Comparison of ENCODE assay signal across 32 cellular contexts in the genomic region with DNA sequence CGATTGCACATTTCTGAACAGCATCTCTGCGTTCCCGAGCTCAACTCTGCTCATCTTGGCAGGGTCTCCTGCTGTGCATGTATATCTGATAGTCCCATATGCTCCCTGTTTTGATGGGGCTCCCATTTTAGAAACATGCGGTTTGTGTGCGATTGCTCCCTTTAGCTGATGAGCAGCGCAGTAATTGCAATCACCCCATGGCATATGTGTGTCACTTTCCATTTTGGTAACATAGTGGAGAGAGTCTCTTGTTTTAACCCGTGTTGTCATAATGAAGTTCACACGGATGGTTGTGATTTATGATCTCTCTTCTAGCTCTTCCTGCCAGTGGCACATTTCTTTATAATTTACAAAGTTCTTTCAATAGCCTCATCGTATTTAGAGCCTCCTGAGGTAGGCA.
A peak's percentile ranks its signal among the peaks of the same experiment; 100 is the strongest.
DNase-seq lines count a peak whose midpoint lies in the region; ATAC-seq, FAIRE-seq and TF ChIP-seq lines count a peak whose summit lies in the region.
"Had no signal": no experiment of that assay in that cellular context is flagged by ENCODE, and none has a peak within 500 bp of the region (broad histone marks: within the 10 kb centered on the region; RNA-seq: fewer than 3 reads in every experiment).

No MANE protein-coding gene starts in this region.

- no peak for TF ChIP-seq EP300 in K562 (IDR thresholded peaks at IDR 0.05; ENCODE audit: low read length)

- no peak overlapping the region for H2AFZ ChIP-seq in K562 (ENCODE audit: low read depth, low read length)

- FAIRE-seq in K562 (lab: Jason Lieb, UNC): no peak
- FAIRE-seq: A204.1, A549, D721Med had no signal

- no peak for TF ChIP-seq RAD21 in K562 (CRISPR knock-in tag; conservative IDR thresholded peaks at IDR 0.05 in 1 of 2, IDR thresholded peaks at IDR 0.05 in 1 of 2)

- H3K4me1 ChIP-seq in right atrium auricular region: no peaks in the 10 kb centered on the region
- no peaks in the 10 kb centered on the region for H3K4me1 ChIP-seq in K562 (replicated peaks in 1 of 2; ENCODE audit: control insufficient read depth in 2 of 2, insufficient read depth in 2 of 2, low read length in 2 of 2)
- H3K4me1 ChIP-seq: A549; BE2C; BLaER1; BLaER1 treated with 17β-estradiol and CSF1 and Interleukin-3, amounts not matched to agents 10 nM and 100 nM; Caco-2 had no signal

- H3K27me3 ChIP-seq in right atrium auricular region (no peaks in the 10 kb centered on the region), K562 (ENCODE audit: control insufficient read depth in 2 of 2, insufficient read depth in 2 of 2, low read length in 2 of 2) (no peaks in the 10 kb centered on the region)
- H3K27me3 ChIP-seq: BLaER1; BLaER1 treated with 17β-estradiol and CSF1 and Interleukin-3, amounts not matched to agents 10 nM and 100 nM had no signal

- POLR2A ChIA-PET in K562 (lab: Yijun Ruan, JAX): no interaction called here

- CTCF ChIA-PET in K562 (lab: Yijun Ruan, JAX; ENCODE audit: low intra/inter-chr PET ratio): no interaction called here

- no peaks in the 10 kb centered on the region for H3K9me1 ChIP-seq in K562 (ENCODE audit: control insufficient read depth, insufficient read depth, low read length)

- no peaks in the 10 kb centered on the region for H3K9me3 ChIP-seq in right atrium auricular region
- H3K9me3 ChIP-seq in K562 (replicated peaks; ENCODE audit: control insufficient read depth, insufficient read depth, low read depth, low read length): no peaks in the 10 kb centered on the region
- H3K9me3 ChIP-seq: A549; BE2C; BLaER1; BLaER1 treated with 17β-estradiol and CSF1 and Interleukin-3, amounts not matched to agents 10 nM and 100 nM; Caco-2 had no signal

- H3K4me3 ChIP-seq in right atrium auricular region: no peak overlapping the region
- no peak overlapping the region for H3K4me3 ChIP-seq in K562
- H3K4me3 ChIP-seq: A549; BLaER1; BLaER1 treated with 17β-estradiol and CSF1 and Interleukin-3, amounts not matched to agents 10 nM and 100 nM had no signal

- in situ Hi-C loops in K562 (cut with MboI): no loop called here

- intact Hi-C loops in Right ventricle myocardium superior (cut with DNase I): no loop called here
- intact Hi-C loops in left ventricle myocardium superior (cut with micrococcal nuclease): no loop called here
- intact Hi-C loops in Right ventricle myocardium inferior (cut with DNase I): loop anchor here (1.0 kb wide), 1 partner anchor 13 kb away; no protein-coding TSS in a partner anchor
- intact Hi-C loops in K562 (cut with micrococcal nuclease): no loop called here

- no peak overlapping the region for H3K9ac ChIP-seq in K562 (ENCODE audit: insufficient read depth in 1 of 2, low read depth in 2 of 2, low read length in 2 of 2)
- H3K9ac ChIP-seq: BLaER1; BLaER1 treated with 17β-estradiol and CSF1 and Interleukin-3, amounts not matched to agents 10 nM and 100 nM had no signal

- no peak overlapping the region for H3K27ac ChIP-seq in right atrium auricular region
- no peak overlapping the region for H3K27ac ChIP-seq in K562 (ENCODE audit: extremely low read depth, low read depth, low read length)
- H3K27ac ChIP-seq: 22Rv1; A549; BLaER1; BLaER1 treated with 17β-estradiol and CSF1 and Interleukin-3, amounts not matched to agents 10 nM and 100 nM; C4-2B had no signal

- no TSS peak for BruUV-seq in K562 (replicated peaks; lab: Mats Ljungman, UMichigan)

- WGBS in K562 (ENCODE audit: insufficient coverage, low coverage, missing lambda C conversion rate): 0% methylated on average over 8 of the region's 9 CpGs

- TF ChIP-seq CTCF in right atrium auricular region (IDR thresholded peaks at IDR 0.05) (no peak), K562 (IDR thresholded peaks at IDR 0.05 in 2 of 3, conservative IDR thresholded peaks at IDR 0.05 in 1 of 3; ENCODE audit: insufficient read depth in 2 of 3, low read depth in 1 of 3, low read length in 3 of 3) (no peak)

- DNase-seq in Right ventricle myocardium superior: no peak
- DNase-seq in right atrium auricular region (ENCODE audit: low spot score): no peak
- DNase-seq in left ventricle myocardium superior: no peak
- DNase-seq in Right ventricle myocardium inferior (ENCODE audit: missing footprints): no peak
- DNase-seq in K562 (ENCODE audit: extremely low read depth in 1 of 4, low spot score in 3 of 4): peak in 1 of 4 experiments; percentile 1
- no peak for DNase-seq in midbrain (lab: John Stamatoyannopoulos, UW)
- DNase-seq: 8988T; ACHN; AML-193; BE2C; C1 segment of cervical spinal cord; Caco-2; Calu3; CD4-positive, alpha-beta memory T cell; CD4-positive, alpha-beta T cell; CD4-positive, CD25-positive, alpha-beta regulatory T cell; CD8-positive, alpha-beta memory T cell; CD8-positive, alpha-beta T cell; COR-L47; DMS 273 treated with DMSO at 0.1 percent for 48 hours; DMS153; DMS79; DMS79 treated with DMSO at 0.1 percent for 48 hours; DND-41; EL had no signal

- no peak overlapping the region for H3K4me2 ChIP-seq in K562 (ENCODE audit: insufficient read depth, low read length)
- H3K4me2 ChIP-seq: A549; BLaER1; BLaER1 treated with 17β-estradiol and CSF1 and Interleukin-3, amounts not matched to agents 10 nM and 100 nM had no signal

- H3K79me2 ChIP-seq in K562 (ENCODE audit: control insufficient read depth, insufficient read depth, low read length): no peaks in the 10 kb centered on the region

- ATAC-seq in Right ventricle myocardium superior (ENCODE audit: poor library complexity) (peak; percentile 35), left ventricle myocardium superior (peak; percentile 54), Right ventricle myocardium inferior (no peak), K562 (no peak)
- ATAC-seq: A549; CD8-positive, alpha-beta T cell had no signal

- H3K36me3 ChIP-seq in right atrium auricular region: no peaks in the 10 kb centered on the region
- no peaks in the 10 kb centered on the region for H3K36me3 ChIP-seq in K562 (ENCODE audit: control insufficient read depth, insufficient read depth, low read length)
- H3K36me3 ChIP-seq: BE2C; BLaER1; BLaER1 treated with 17β-estradiol and CSF1 and Interleukin-3, amounts not matched to agents 10 nM and 100 nM had no signal

- no peaks in the 10 kb centered on the region for H4K20me1 ChIP-seq in K562 (replicated peaks; ENCODE audit: control insufficient read depth, insufficient read depth, low read length)
- H4K20me1 ChIP-seq: BLaER1; BLaER1 treated with 17β-estradiol and CSF1 and Interleukin-3, amounts not matched to agents 10 nM and 100 nM had no signal

- TF ChIP-seq POLR2A in K562 (conservative IDR thresholded peaks at IDR 0.05): no peak

TF ChIP-seq in K562, 482 proteins besides CTCF, POLR2A, EP300 and RAD21:
- TF ChIP-seq FOXK2 (conservative IDR thresholded peaks at IDR 0.05 in 1 of 2, IDR thresholded peaks at IDR 0.05 in 1 of 2; ENCODE audit: low read depth in 2 of 2) (no peak), CBFA2T3 (IDR thresholded peaks at IDR 0.05) (0 out of 2 replicates have a peak, but pooled peaks have one; percentile 5), TBP (optimal IDR thresholded peaks at IDR 0.05; ENCODE audit: low read depth, low read length) (no peak), ZBTB26 (CRISPR knock-in tag; IDR thresholded peaks at IDR 0.05) (no peak), RBM22 (IDR thresholded peaks at IDR 0.05; ENCODE audit: low read depth, low read length, poor library complexity, severe bottlenecking) (no peak)

Comparison
In these comparisons a context has a peak if more than half of its experiments do, and no peak if none do; other contexts are left out.
1. ATAC-seq: peak in Right ventricle myocardium superior (single experiment) and left ventricle myocardium superior (single experiment); none in Right ventricle myocardium inferior (single experiment) and K562 (single experiment).